ENCODE assay signal across 31 cellular contexts in genomic region chr7:155244675-155245074, GRCh38.
"Had no signal": no experiment of that assay in that cellular context is flagged by ENCODE, and none has a peak within 500 bp of the region (broad histone marks: within the 10 kb centered on the region; RNA-seq: fewer than 3 reads in every experiment).

No MANE protein-coding gene starts in this region.

- H3K27ac ChIP-seq: neutrophil, ovary, parathyroid adenoma, psoas muscle, skin epidermis, spleen, suprapubic skin, testis, tibial artery, transverse colon, upper lobe of right lung, uterus had no signal

- DNase-seq: naive thymus-derived CD4-positive, alpha-beta T cell; natural killer cell; nucleus accumbens; ovary; psoas muscle; right cardiac atrium; stimulated activated CD4-positive, alpha-beta T cell treated with anti-CD3 and anti-CD28 coated beads, Interleukin-12 subunit alpha, Interleukin-12 subunit beta, amount 100 ng/mL, for 4 hours; stimulated activated CD4-positive, alpha-beta T cell treated with anti-CD3 and anti-CD28 coated beads, Interleukin-1b, Interleukin-23, amount 100 ng/mL, for 48 hours; stimulated activated CD4-positive, alpha-beta T cell treated with anti-CD3 and anti-CD28 coated beads, Interleukin-4, amount 100 ng/mL, for 1 hour; stimulated activated CD4-positive, alpha-beta T cell treated with anti-CD3 and anti-CD28 coated beads, Interleukin-4, amount 100 ng/mL, for 4 hours; stimulated activated CD8-positive, alpha-beta memory T cell treated with anti-CD3 and anti-CD28 coated beads, Interleukin-4, amount 100 ng/mL, for 48 hours; stimulated activated naive CD4-positive, alpha-beta T cell; stimulated activated naive CD8-positive, alpha-beta T cell treated with anti-CD3 and anti-CD28 coated beads, Interleukin-15, amount 100 ng/mL, for 72 hours; stimulated activated naive CD8-positive, alpha-beta T cell treated with anti-CD3 and anti-CD28 coated beads, Interleukin-15, Interleukin-2, amounts not matched to agents 100 U/mL and 50 U/mL, for 24 hours; substantia nigra; testis; tibial artery; transverse colon; upper lobe of right lung; uterus had no signal

- H3K27me3 Mint-ChIP-seq: type B pancreatic cell had no signal

- H3K27me3 ChIP-seq: ovary, spleen, suprapubic skin, testis, transverse colon, upper lobe of right lung, uterus had no signal

- H3K79me2 ChIP-seq: parathyroid adenoma had no signal

- H3K36me3 Mint-ChIP-seq: naive thymus-derived CD4-positive, alpha-beta T cell; natural killer cell; type B pancreatic cell had no signal

- H3K27ac Mint-ChIP-seq: naive thymus-derived CD4-positive, alpha-beta T cell; natural killer cell; nephron; progenitor cell of endocrine pancreas; type B pancreatic cell had no signal

- H3K4me1 ChIP-seq: psoas muscle, spleen, testis, tibial artery, transverse colon, upper lobe of right lung, uterus had no signal

- H3K4me3 Mint-ChIP-seq: naive thymus-derived CD4-positive, alpha-beta T cell; natural killer cell; nephron; neural crest cell; stimulated activated naive CD8-positive, alpha-beta T cell treated with anti-CD3 and anti-CD28 coated beads, Interleukin-15, amount 100 ng/mL, for 72 hours; type B pancreatic cell had no signal

- H2AFZ ChIP-seq: parathyroid adenoma had no signal

- H3K36me3 ChIP-seq: neutrophil, ovary, spleen, suprapubic skin, tibial artery, transverse colon, upper lobe of right lung, uterus had no signal

- H3K9me3 Mint-ChIP-seq: natural killer cell, neural crest cell had no signal

- H3K4me3 ChIP-seq: ovary, psoas muscle, skin epidermis, smooth muscle cell, spleen, suprapubic skin, testis, tibial artery, transverse colon, upper lobe of right lung, uterus had no signal

- H3K4me2 ChIP-seq: smooth muscle cell had no signal

- ATAC-seq: naive thymus-derived CD4-positive, alpha-beta T cell; natural killer cell; psoas muscle; sciatic nerve; stimulated activated naive CD8-positive, alpha-beta T cell treated with anti-CD3 and anti-CD28 coated beads, Interleukin-15, amount 100 ng/mL, for 72 hours; stimulated activated naive CD8-positive, alpha-beta T cell treated with anti-CD3 and anti-CD28 coated beads, Interleukin-15, Interleukin-2, amounts not matched to agents 100 U/mL and 50 U/mL, for 24 hours; upper lobe of right lung had no signal

- H3K9me3 ChIP-seq: neutrophil, ovary, psoas muscle, spleen, suprapubic skin, testis, tibial artery, transverse colon, upper lobe of right lung, uterus had no signal

- H3K9ac ChIP-seq: parathyroid adenoma had no signal

- H3K4me1 Mint-ChIP-seq: natural killer cell had no signal
